ENCODE assay signal across 19 cellular contexts in genomic region chr15:91520848-91521247, GRCh38.
"Had no signal": no experiment of that assay in that cellular context is flagged by ENCODE, and none has a peak within 500 bp of the region (broad histone marks: within the 10 kb centered on the region; RNA-seq: fewer than 3 reads in every experiment).

No MANE protein-coding gene starts in this region.

- H3K4me1 Mint-ChIP-seq: neural crest cell; stimulated activated naive B cell treated with anti-CD40 and anti-IgM and Interleukin-4, amounts not matched to agents 10 μg/mL and 1 μg/mL and 100 μg/mL, for 72 hours had no signal

- H3K4me3 Mint-ChIP-seq: activated naive CD8-positive, alpha-beta T cell treated with anti-CD3 and anti-CD28 coated beads for 36 hours; activated T-cell treated with anti-CD3 and anti-CD28 coated beads, Interleukin-2, amount 50 U/mL, for 24 hours; naive thymus-derived CD4-positive, alpha-beta T cell; neural crest cell; stimulated activated naive B cell treated with anti-CD40 and anti-IgM and Interleukin-4, amounts not matched to agents 10 μg/mL and 1 μg/mL and 100 μg/mL, for 72 hours had no signal

- H3K9me3 Mint-ChIP-seq: activated naive CD8-positive, alpha-beta T cell treated with anti-CD3 and anti-CD28 coated beads for 36 hours; activated T-cell treated with anti-CD3 and anti-CD28 coated beads, Interleukin-2, amount 50 U/mL, for 24 hours; activated T-helper 2 cell treated with anti-CD3 and anti-CD28 coated beads, Interferon-gamma antibody, Interleukin-2, Interleukin-4, amounts not matched to agents 10 μg/mL and 5 μg/mL and 100 μg/mL, durations not matched to agents 14 hours and 24 hours and 36 hours; naive thymus-derived CD4-positive, alpha-beta T cell; stimulated activated naive B cell treated with anti-CD40 and anti-IgM and Interleukin-4, amounts not matched to agents 10 μg/mL and 1 μg/mL and 100 μg/mL, for 72 hours had no signal

- H3K9me3 ChIP-seq: left lung, uterus had no signal

- H3K27ac ChIP-seq: cardiac muscle cell, left lung, uterus had no signal

- DNase-seq: activated CD8-positive, alpha-beta memory T cell treated with anti-CD3 and anti-CD28 coated beads for 24 hours; activated CD8-positive, alpha-beta memory T cell treated with anti-CD3 and anti-CD28 coated beads, Interleukin-2, amount 50 U/mL, for 4 hours; activated naive CD4-positive, alpha-beta T cell treated with Interleukin-2 at 50 U/mL for 16 hours; activated naive CD8-positive, alpha-beta T cell treated with anti-CD3 and anti-CD28 coated beads for 36 hours; activated T-cell treated with anti-CD3 and anti-CD28 coated beads, Interleukin-2, amount 50 U/mL, for 24 hours; cortex of kidney; foreskin fibroblast; left lung; naive thymus-derived CD4-positive, alpha-beta T cell; stimulated activated CD4-positive, alpha-beta T cell treated with anti-CD3 and anti-CD28 coated beads, Interleukin-15, amount 100 ng/mL, for 24 hours; stimulated activated naive B cell treated with anti-CD40 and anti-IgM and Interleukin-4, amounts not matched to agents 10 μg/mL and 1 μg/mL and 100 μg/mL, for 72 hours; trophoblast cell; uterus had no signal

- H3K27me3 Mint-ChIP-seq: activated T-cell treated with anti-CD3 and anti-CD28 coated beads, Interleukin-2, amount 50 U/mL, for 24 hours; stimulated activated naive B cell treated with anti-CD40 and anti-IgM and Interleukin-4, amounts not matched to agents 10 μg/mL and 1 μg/mL and 100 μg/mL, for 72 hours had no signal

- H3K36me3 Mint-ChIP-seq: activated naive CD8-positive, alpha-beta T cell treated with anti-CD3 and anti-CD28 coated beads for 36 hours; stimulated activated naive B cell treated with anti-CD40 and anti-IgM and Interleukin-4, amounts not matched to agents 10 μg/mL and 1 μg/mL and 100 μg/mL, for 72 hours had no signal

- H3K27me3 ChIP-seq: cardiac muscle cell, left lung, uterus had no signal

- H3K27ac Mint-ChIP-seq: activated naive CD8-positive, alpha-beta T cell treated with anti-CD3 and anti-CD28 coated beads for 36 hours; activated T-cell treated with anti-CD3 and anti-CD28 coated beads, Interleukin-2, amount 50 U/mL, for 24 hours; activated T-helper 2 cell treated with anti-CD3 and anti-CD28 coated beads, Interferon-gamma antibody, Interleukin-2, Interleukin-4, amounts not matched to agents 10 μg/mL and 5 μg/mL and 100 μg/mL, durations not matched to agents 14 hours and 24 hours and 36 hours; stimulated activated naive B cell treated with anti-CD40 and anti-IgM and Interleukin-4, amounts not matched to agents 10 μg/mL and 1 μg/mL and 100 μg/mL, for 72 hours had no signal

- ATAC-seq: left lung; naive thymus-derived CD4-positive, alpha-beta T cell; sciatic nerve; stimulated activated naive B cell treated with anti-CD40 and anti-IgM and Interleukin-4, amounts not matched to agents 10 μg/mL and 1 μg/mL and 100 μg/mL, for 72 hours had no signal

- H3K4me3 ChIP-seq: cardiac muscle cell, left lung, lung, smooth muscle cell, uterus had no signal
